ENCODE assay signal across 8 cellular contexts in genomic region chr5:14351845-14352712, GRCh38.
DNase-seq lines count a peak whose midpoint lies in the region; ATAC-seq and TF ChIP-seq lines count a peak whose summit lies in the region.

No MANE protein-coding gene starts in this region.

- peaks cover 3% of the 10 kb centered on the region; the same call in 1 of the 2 replicates for H3K36me3 ChIP-seq in BE2C

- no peaks in the 10 kb centered on the region for H3K27me3 ChIP-seq in BE2C

- no peaks in the 10 kb centered on the region for H3K9me3 ChIP-seq in BE2C

- intact Hi-C loops in lower leg skin (cut with DNase I; ENCODE audit: low total_unique reads) = no loop called here

- no peak for TF ChIP-seq POLR2A in lower leg skin (IDR thresholded peaks at IDR 0.05)

- peak; percentile 75 for ATAC-seq in GM19025 (IDR thresholded peaks at IDR 0.05; ENCODE audit: low read depth, unreplicated experiment)
- peak; percentile 87 for ATAC-seq in HG03159 (IDR thresholded peaks at IDR 0.05; ENCODE audit: unreplicated experiment)

- WGBS in lower leg skin, 2 donors = 75 to 80% methylated on average over 7 of the region's 7 CpGs

- DNase-seq in BE2C (peak; percentile 66), NCI-H446 treated with DMSO at 0.1 percent for 48 hours (lab: John Stamatoyannopoulos, UW) (peak; percentile 63), choroid plexus epithelial cell (ENCODE audit: low read depth) (peak; percentile 86), lower leg skin (ENCODE audit: low spot score in 2 of 2) (peak; percentile 49 to 92)
- peak; percentile 34 to 35 for DNase-seq in activated CD4-positive, alpha-beta T cell treated with anti-CD3 and anti-CD28 coated beads for 24 hours (ENCODE audit: low read depth in 2 of 2)
- DNase-seq in stimulated activated CD8-positive, alpha-beta memory T cell treated with anti-CD3 and anti-CD28 coated beads, Interleukin-12 subunit alpha, Interleukin-12 subunit beta, amount 100 ng/mL, for 24 hours (ENCODE audit: extremely low read depth) = peak; percentile 10

- TF ChIP-seq CTCF in BE2C (IDR thresholded peaks at IDR 0.05; ENCODE audit: low read depth, low read length) (peak; percentile 99), choroid plexus epithelial cell (conservative IDR thresholded peaks at IDR 0.05; ENCODE audit: low read depth, low read length) (peak; percentile 97), lower leg skin (IDR thresholded peaks at IDR 0.05) (peak in 2 of 3 donors; percentile 81 to 84)

- H3K4me1 ChIP-seq in BE2C = peaks cover 9% of the 10 kb centered on the region

- H3K4me3 ChIP-seq in BE2C (ENCODE audit: low read depth, low read length) (no peak overlapping the region), choroid plexus epithelial cell (ENCODE audit: low read depth, low read length) (no peak overlapping the region), lower leg skin (ENCODE audit: low read depth, poor library complexity, severe bottlenecking) (no peak overlapping the region)

Comparison
In these comparisons a context has a peak if more than half of its experiments do, and no peak if none do; other contexts are left out.
1. DNase-seq: peak in every context shown above with its lines; median percentile 86 in choroid plexus epithelial cell; 70 in lower leg skin; 66 in BE2C; 63 in NCI-H446 treated with DMSO at 0.1 percent for 48 hours; 34 in activated CD4-positive, alpha-beta T cell treated with anti-CD3 and anti-CD28 coated beads for 24 hours; 10 in stimulated activated CD8-positive, alpha-beta memory T cell treated with anti-CD3 and anti-CD28 coated beads, Interleukin-12 subunit alpha, Interleukin-12 subunit beta, amount 100 ng/mL, for 24 hours.